13 cellular contexts compared by ENCODE assay signal in the genomic region with DNA sequence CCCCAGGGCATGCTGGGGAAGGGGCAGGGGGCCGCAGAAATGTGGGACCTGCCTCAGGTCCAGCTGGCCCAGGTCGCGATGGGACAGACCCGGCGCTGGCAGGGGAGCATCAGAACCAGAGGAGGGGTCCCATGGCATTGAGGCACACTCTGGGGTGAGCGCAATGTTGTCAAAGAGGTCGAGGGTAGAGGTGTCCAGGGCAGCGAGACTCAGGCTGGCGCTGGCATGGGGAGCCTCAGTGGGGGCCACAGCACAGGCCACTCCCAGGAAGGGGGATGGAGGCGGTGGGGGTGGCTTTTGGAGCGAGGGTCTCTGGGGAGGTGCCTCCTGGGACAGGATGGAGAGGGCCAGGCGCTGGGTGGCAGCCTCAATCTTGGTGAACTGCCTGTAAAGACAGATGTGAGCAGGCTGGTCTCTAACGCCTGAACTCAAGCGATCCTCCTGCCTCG. TPM values are rescaled to one million over a fixed set of nuclear protein-coding genes. Genes with fewer than 3 reads are reported as not detected.
DNase-seq lines count a peak whose midpoint lies in the region; ATAC-seq and TF ChIP-seq lines count a peak whose summit lies in the region.
"Had no signal": no experiment of that assay in that cellular context is flagged by ENCODE, and none has a peak within 500 bp of the region (broad histone marks: within the 10 kb centered on the region; RNA-seq: fewer than 3 reads in every experiment).

No MANE protein-coding gene starts in this region.

- H3K9me2 ChIP-seq in GM23338 (ENCODE audit: insufficient read depth) = no peaks in the 10 kb centered on the region

- H3K27me3 Mint-ChIP-seq in GM23338 (ENCODE audit: insufficient read depth, low read depth, poor library complexity) (peaks cover 21% of the 10 kb centered on the region), T-cell (no peaks in the 10 kb centered on the region)
- H3K27me3 Mint-ChIP-seq: CD4-positive, alpha-beta T cell had no signal

- peaks cover 24% of the 10 kb centered on the region; the same call in 1 of the 2 replicates for H3F3A ChIP-seq in GM23338 (replicated peaks; ENCODE audit: low read depth)

- no peak overlapping the region for H3K27ac ChIP-seq in GM23338 (ENCODE audit: low read depth)
- H3K27ac ChIP-seq in gastroesophageal sphincter = no peak overlapping the region

- POLR2A ChIA-PET in T-cell (lab: Charles Lee) = no interaction called here

- H3K27ac Mint-ChIP-seq in GM23338 = 0 out of 2 replicates have a peak overlapping the region, but pooled peaks have one; percentile 14
- no peak overlapping the region for H3K27ac Mint-ChIP-seq in T-cell
- H3K27ac Mint-ChIP-seq: CD4-positive, alpha-beta T cell had no signal

- CTCF ChIA-PET in T-cell (lab: Charles Lee) = no interaction called here

- in situ Hi-C loops in KBM-7 (cut with MboI; ENCODE audit: low pct_unique_long_range_greater_than_20kb, low sequenced_read_pairs) = no loop called here

- no peaks in the 10 kb centered on the region; the same call in 1 of the 2 replicates for H4K20me1 ChIP-seq in GM23338 (replicated peaks; ENCODE audit: insufficient read depth)

- H3K4me1 ChIP-seq in BE2C (peaks cover 10% of the 10 kb centered on the region), GM23338 (ENCODE audit: insufficient read depth) (peaks cover 22% of the 10 kb centered on the region), gastroesophageal sphincter (peaks cover 0 to 53% (median 5%) of the 10 kb centered on the region in 3 donors)

- H3K9me3 Mint-ChIP-seq in GM23338 (peaks cover 3% of the 10 kb centered on the region; the same call in 1 of the 3 replicates), T-cell (no peaks in the 10 kb centered on the region)
- H3K9me3 Mint-ChIP-seq: CD4-positive, alpha-beta T cell had no signal

- peaks cover 19% of the 10 kb centered on the region for H3K79me2 ChIP-seq in GM23338 (replicated peaks; ENCODE audit: insufficient read depth)

- H3K4me2 ChIP-seq in GM23338 = no peak overlapping the region; the same call in none of the 2 replicates

- TF ChIP-seq POLR2A in gastroesophageal sphincter (IDR thresholded peaks at IDR 0.05) = no peak

- 58 to 100% methylated on average over 1 to 4 of the region's 15 CpGs for WGBS in gastroesophageal sphincter (ENCODE audit: low coverage in 1 of 2), 2 donors

- H3K4me1 Mint-ChIP-seq in GM23338 (peaks cover 29% of the 10 kb centered on the region), T-cell (peaks cover 23 to 30% (median 29%) of the 10 kb centered on the region in 3 donors)

- TF ChIP-seq CTCF in BE2C (IDR thresholded peaks at IDR 0.05; ENCODE audit: low read depth, low read length) = no peak
- TF ChIP-seq CTCF in GM23338 (conservative IDR thresholded peaks at IDR 0.05; ENCODE audit: low read depth in 2 of 2) = no peak
- no peak for TF ChIP-seq CTCF in gastroesophageal sphincter (IDR thresholded peaks at IDR 0.05)

- H3K36me3 ChIP-seq in BE2C (no peaks in the 10 kb centered on the region), GM23338 (ENCODE audit: insufficient read depth) (no peaks in the 10 kb centered on the region), gastroesophageal sphincter (no peaks in the 10 kb centered on the region)

- TF ChIP-seq EP300 in gastroesophageal sphincter (IDR thresholded peaks at IDR 0.05) = no peak

- H3K36me3 Mint-ChIP-seq in GM23338 (ENCODE audit: low read depth) (peaks cover 2% of the 10 kb centered on the region; the same call in 1 of the 3 replicates), T-cell (no peaks in the 10 kb centered on the region)

- no peak overlapping the region for H2AFZ ChIP-seq in GM23338

- peak; percentile 9 for DNase-seq in BE2C
- no peak for DNase-seq in GM23338 (ENCODE audit: low spot score)
- no peak for DNase-seq in T-cell
- DNase-seq in KBM-7 = no peak
- DNase-seq: CD4-positive, alpha-beta T cell; H9; Kasumi-1; NCI-H2029; NCI-H2171 treated with DMSO at 0.1 percent for 48 hours; SHP77 treated with DMSO at 0.1 percent for 48 hours had no signal

- H3K4me3 Mint-ChIP-seq in GM23338 = no peak overlapping the region
- H3K4me3 Mint-ChIP-seq in T-cell = no peak overlapping the region

- ATAC-seq in GM23338 = no peak
- no peak for ATAC-seq in T-cell (replicated peaks in 1 of 4)
- ATAC-seq in gastroesophageal sphincter = no peak

- H3K9me3 ChIP-seq in BE2C (no peaks in the 10 kb centered on the region), gastroesophageal sphincter (no peaks in the 10 kb centered on the region)

- H3K4me3 ChIP-seq in BE2C (ENCODE audit: low read depth, low read length) = no peak overlapping the region
- no peak overlapping the region for H3K4me3 ChIP-seq in GM23338
- H3K4me3 ChIP-seq in iPS-11a (ENCODE audit: low read depth, low read length) = peak overlapping the region; percentile 45
- no peak overlapping the region for H3K4me3 ChIP-seq in gastroesophageal sphincter

- H3K27me3 ChIP-seq in BE2C (no peaks in the 10 kb centered on the region), GM23338 (ENCODE audit: insufficient read depth) (no peaks in the 10 kb centered on the region), gastroesophageal sphincter (no peaks in the 10 kb centered on the region)

TF ChIP-seq in GM23338, 12 proteins besides CTCF, POLR2A, EP300 and RAD21 (continues in another document):
- no peak for TF ChIP-seq ZNF114 (CRISPR knock-in tag; IDR thresholded peaks at IDR 0.05)

RNA-seq across cellular contexts. Expression of gene C19orf85, which starts 0.9 kb away (rescaled TPM):
- polyA plus RNA-seq in BE2C (2012; ENCODE audit: insufficient read depth, insufficient read length, low read depth) = not detected
- total RNA-seq in GM23338 (2014; rRNA removed; shearing (Covaris generic)) = 0.85 and 1.7 TPM in 2 replicates
- 2.1 and 3.4 TPM in 2 replicates for polyA plus RNA-seq in GM23338 (2016; fragmentation: Nextera tagmentation; extraction: Ambion mirVana)
- not detected for total RNA-seq in T-cell
- total RNA-seq in gastroesophageal sphincter = not detected
- total RNA-seq: CD4-positive, alpha-beta T cell; NCI-H460 had no signal

RNA-seq across cellular contexts. Expression of gene ISOC2, which starts 2.2 kb away (rescaled TPM):
- 60.2 TPM for polyA plus RNA-seq in BE2C (2012; ENCODE audit: insufficient read depth, insufficient read length, low read depth)
- 82.1 and 85.2 TPM in 2 replicates for total RNA-seq in GM23338 (2014; rRNA removed; shearing (Covaris generic))
- polyA plus RNA-seq in GM23338 (2016; fragmentation: Nextera tagmentation; extraction: Ambion mirVana) = 62.6 and 76.5 TPM in 2 replicates
- 10 to 100 TPM in 3 of 5 donors, 1 to 10 TPM in 2; 6.8 to 18.9 (median 14.7) TPM for total RNA-seq in T-cell
- total RNA-seq in gastroesophageal sphincter = 10 to 100 TPM; 39.0 to 78.5 (median 63.8) TPM

RNA-seq across cellular contexts. Expression of gene ZNF628, which starts 12.8 kb away (rescaled TPM):
- 18.3 TPM for polyA plus RNA-seq in BE2C (2012; ENCODE audit: insufficient read depth, insufficient read length, low read depth)
- 10.7 and 12.7 TPM in 2 replicates for total RNA-seq in GM23338 (2014; rRNA removed; shearing (Covaris generic))
- polyA plus RNA-seq in GM23338 (2016; fragmentation: Nextera tagmentation; extraction: Ambion mirVana) = 3.9 and 4.9 TPM in 2 replicates
- 10 to 100 TPM; 14.2 to 24.1 (median 16.2) TPM for total RNA-seq in T-cell
- 10 to 100 TPM in 1 of 4 donors, 1 to 10 TPM in 3; 2.4 to 13.0 (median 4.9) TPM for total RNA-seq in gastroesophageal sphincter

RNA-seq across cellular contexts. Expression of gene SHISA7, which starts 20.5 kb away (rescaled TPM):
- 0.12 TPM for polyA plus RNA-seq in BE2C (2012; ENCODE audit: insufficient read depth, insufficient read length, low read depth)
- total RNA-seq in GM23338 (2014; rRNA removed; shearing (Covaris generic)) = 1.4 and 1.6 TPM in 2 replicates
- polyA plus RNA-seq in GM23338 (2016; fragmentation: Nextera tagmentation; extraction: Ambion mirVana) = 0.32 and 0.37 TPM in 2 replicates
- total RNA-seq in T-cell (not detected), gastroesophageal sphincter (not detected)
- total RNA-seq: CD4-positive, alpha-beta T cell; NCI-H460 had no signal

RNA-seq across cellular contexts. Expression of gene NAT14, which starts 21.4 kb away (rescaled TPM):
- 169 TPM for polyA plus RNA-seq in BE2C (2012; ENCODE audit: insufficient read depth, insufficient read length, low read depth)
- total RNA-seq in GM23338 (2014; rRNA removed; shearing (Covaris generic)) = 25.4 and 27.8 TPM in 2 replicates
- polyA plus RNA-seq in GM23338 (2016; fragmentation: Nextera tagmentation; extraction: Ambion mirVana) = 39.6 and 45.5 TPM in 2 replicates
- 10 to 100 TPM in 1 of 5 donors, 1 to 10 TPM in 4; 6.3 to 10.4 (median 8.1) TPM for total RNA-seq in T-cell
- total RNA-seq in gastroesophageal sphincter = 10 to 100 TPM in 1 of 4 donors, 1 to 10 TPM in 3; 7.4 to 14.0 (median 7.9) TPM
